Comparison of ENCODE assay signal across 8 cellular contexts in the genomic region with DNA sequence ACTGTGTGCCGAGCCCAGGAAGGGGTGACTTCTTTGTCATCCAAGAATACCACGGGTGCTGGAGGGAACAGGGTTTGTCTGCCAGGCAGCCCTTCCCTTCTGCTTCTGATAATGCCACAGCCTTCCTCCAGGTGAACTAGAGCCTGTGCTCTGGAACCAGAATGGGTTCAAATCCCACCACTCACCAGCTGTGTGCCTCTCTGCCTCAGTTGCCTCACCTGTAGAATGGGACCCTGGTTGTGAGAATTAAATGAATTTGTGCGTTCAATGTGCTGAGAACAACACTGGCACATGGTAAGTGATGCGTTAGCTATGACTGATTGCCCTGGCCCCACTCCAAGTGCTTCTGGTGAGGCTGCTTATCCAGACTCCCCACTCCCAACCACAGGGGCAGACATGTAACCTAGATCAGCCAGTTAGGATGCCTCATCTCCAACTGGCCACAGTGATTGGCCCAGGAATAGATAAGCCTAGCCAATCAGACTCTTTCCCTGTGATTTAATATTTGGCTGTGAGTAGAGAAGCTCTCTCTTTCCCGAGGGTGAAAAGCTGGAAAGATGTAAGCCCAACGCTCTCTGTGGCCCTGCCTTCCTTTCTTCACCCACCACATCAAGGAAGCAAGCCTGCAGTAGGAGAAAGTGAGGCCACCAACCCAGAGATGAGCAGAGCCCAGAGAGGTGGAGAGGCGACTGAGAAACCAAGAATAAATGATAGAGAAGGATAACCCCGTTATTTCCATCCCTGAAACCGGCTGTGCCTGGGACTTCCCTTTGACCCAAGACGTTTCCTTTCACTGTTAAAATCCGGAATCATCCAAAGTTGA. TPM values are rescaled to one million over a fixed set of nuclear protein-coding genes. Genes with fewer than 3 reads are reported as not detected.
DNase-seq lines count a peak whose midpoint lies in the region; ATAC-seq and TF ChIP-seq lines count a peak whose summit lies in the region.

No MANE protein-coding gene starts in this region.

- no peaks in the 10 kb centered on the region for H3K27me3 Mint-ChIP-seq in activated naive CD4-positive, alpha-beta T cell treated with anti-CD3 and anti-CD28 coated beads for 36 hours (ENCODE audit: low read depth)

- no peak overlapping the region for H3K27ac Mint-ChIP-seq in activated naive CD4-positive, alpha-beta T cell treated with anti-CD3 and anti-CD28 coated beads for 36 hours

- intact Hi-C loops in activated naive CD4-positive, alpha-beta T cell treated with anti-CD3 and anti-CD28 coated beads for 36 hours (cut with micrococcal nuclease) = no loop called here

- ATAC-seq in HG02588 (IDR thresholded peaks at IDR 0.05; ENCODE audit: unreplicated experiment) = no peak
- ATAC-seq in GM19463 (IDR thresholded peaks at IDR 0.05; ENCODE audit: unreplicated experiment) = no peak
- ATAC-seq in HG03135 (IDR thresholded peaks at IDR 0.05; ENCODE audit: unreplicated experiment) = no peak

- TF ChIP-seq CTCF in cardiac fibroblast (IDR thresholded peaks at IDR 0.05; ENCODE audit: low read depth, low read length) = no peak

- no peaks in the 10 kb centered on the region for H3K36me3 Mint-ChIP-seq in activated naive CD4-positive, alpha-beta T cell treated with anti-CD3 and anti-CD28 coated beads for 36 hours (ENCODE audit: low read depth)

- H3K4me3 ChIP-seq in cardiac fibroblast (replicated peaks in 1 of 2; ENCODE audit: low read depth in 2 of 2, low read length in 2 of 2) = no peak overlapping the region
- no peak overlapping the region for H3K4me3 ChIP-seq in skeletal muscle cell (ENCODE audit: low read depth, low read length)

- no peak overlapping the region for H3K4me3 Mint-ChIP-seq in activated naive CD4-positive, alpha-beta T cell treated with anti-CD3 and anti-CD28 coated beads for 36 hours

- no peaks in the 10 kb centered on the region for H3K9me3 Mint-ChIP-seq in activated naive CD4-positive, alpha-beta T cell treated with anti-CD3 and anti-CD28 coated beads for 36 hours

- CTCF ChIA-PET in activated naive CD4-positive, alpha-beta T cell treated with anti-CD3 and anti-CD28 coated beads for 36 hours (lab: Charles Lee) = interaction anchor here (0.8 to 9.2 kb wide), 14 partner anchors 12 to 398 kb away, joined by 3 to 355 read pairs (median 14); a partner anchor contains a TSS

- peaks cover 11% of the 10 kb centered on the region for H3K4me1 Mint-ChIP-seq in activated naive CD4-positive, alpha-beta T cell treated with anti-CD3 and anti-CD28 coated beads for 36 hours (ENCODE audit: low read depth)

- peak; percentile 57 for DNase-seq in activated naive CD4-positive, alpha-beta T cell treated with anti-CD3 and anti-CD28 coated beads for 36 hours
- DNase-seq in activated naive CD4-positive, alpha-beta T cell treated with anti-CD3 and anti-CD28 coated beads, Interleukin-2, amount 50 U/mL, for 16 hours = no peak
- peak; percentile 92 for DNase-seq in NCI-H2171 (lab: John Stamatoyannopoulos, UW)
- peak; percentile 80 to 87 for DNase-seq in cardiac fibroblast (ENCODE audit: low read depth in 2 of 2)
- peak; percentile 52 for DNase-seq in skeletal muscle cell (ENCODE audit: low read depth)

RNA-seq across cellular contexts. Expression of a gene that starts 20.8 kb away (rescaled TPM):
- 100 to 1,000 TPM; 205 to 208 TPM for total RNA-seq in activated naive CD4-positive, alpha-beta T cell treated with anti-CD3 and anti-CD28 coated beads for 36 hours

RNA-seq across cellular contexts. Expression of a gene that starts 55.0 kb away (rescaled TPM):
- under 1 TPM; 0.36 to 0.37 TPM for total RNA-seq in activated naive CD4-positive, alpha-beta T cell treated with anti-CD3 and anti-CD28 coated beads for 36 hours
